In genomic region chr10:31242902-31243301, GRCh38 we compare ENCODE assay signal across 1 cellular context.
TF ChIP-seq lines count a peak whose summit lies in the region.

No MANE protein-coding gene starts in this region.

TF ChIP-seq in HepG2, 621 proteins besides CTCF, POLR2A, EP300 and RAD21 (continued from another document):
- TF ChIP-seq XBP1 (CRISPR knock-in tag; IDR thresholded peaks at IDR 0.05), result no peak
- TF ChIP-seq SALL1 (CRISPR knock-in tag; IDR thresholded peaks at IDR 0.05), result 0 out of 2 replicates have a peak, but pooled peaks have one; percentile 21
- no peak for TF ChIP-seq ZNF230 (CRISPR knock-in tag; IDR thresholded peaks at IDR 0.05)
- peak; percentile 52; the same call in 1 of the 3 replicates for TF ChIP-seq MXI1 (IDR thresholded peaks at IDR 0.05; ENCODE audit: borderline replicate concordance, low read depth, low read length)
- peak; percentile 46; the same call in 1 of the 2 replicates for TF ChIP-seq SAP130 (CRISPR knock-in tag; IDR thresholded peaks at IDR 0.05; ENCODE audit: low read depth)
- TF ChIP-seq, protein P1, sequence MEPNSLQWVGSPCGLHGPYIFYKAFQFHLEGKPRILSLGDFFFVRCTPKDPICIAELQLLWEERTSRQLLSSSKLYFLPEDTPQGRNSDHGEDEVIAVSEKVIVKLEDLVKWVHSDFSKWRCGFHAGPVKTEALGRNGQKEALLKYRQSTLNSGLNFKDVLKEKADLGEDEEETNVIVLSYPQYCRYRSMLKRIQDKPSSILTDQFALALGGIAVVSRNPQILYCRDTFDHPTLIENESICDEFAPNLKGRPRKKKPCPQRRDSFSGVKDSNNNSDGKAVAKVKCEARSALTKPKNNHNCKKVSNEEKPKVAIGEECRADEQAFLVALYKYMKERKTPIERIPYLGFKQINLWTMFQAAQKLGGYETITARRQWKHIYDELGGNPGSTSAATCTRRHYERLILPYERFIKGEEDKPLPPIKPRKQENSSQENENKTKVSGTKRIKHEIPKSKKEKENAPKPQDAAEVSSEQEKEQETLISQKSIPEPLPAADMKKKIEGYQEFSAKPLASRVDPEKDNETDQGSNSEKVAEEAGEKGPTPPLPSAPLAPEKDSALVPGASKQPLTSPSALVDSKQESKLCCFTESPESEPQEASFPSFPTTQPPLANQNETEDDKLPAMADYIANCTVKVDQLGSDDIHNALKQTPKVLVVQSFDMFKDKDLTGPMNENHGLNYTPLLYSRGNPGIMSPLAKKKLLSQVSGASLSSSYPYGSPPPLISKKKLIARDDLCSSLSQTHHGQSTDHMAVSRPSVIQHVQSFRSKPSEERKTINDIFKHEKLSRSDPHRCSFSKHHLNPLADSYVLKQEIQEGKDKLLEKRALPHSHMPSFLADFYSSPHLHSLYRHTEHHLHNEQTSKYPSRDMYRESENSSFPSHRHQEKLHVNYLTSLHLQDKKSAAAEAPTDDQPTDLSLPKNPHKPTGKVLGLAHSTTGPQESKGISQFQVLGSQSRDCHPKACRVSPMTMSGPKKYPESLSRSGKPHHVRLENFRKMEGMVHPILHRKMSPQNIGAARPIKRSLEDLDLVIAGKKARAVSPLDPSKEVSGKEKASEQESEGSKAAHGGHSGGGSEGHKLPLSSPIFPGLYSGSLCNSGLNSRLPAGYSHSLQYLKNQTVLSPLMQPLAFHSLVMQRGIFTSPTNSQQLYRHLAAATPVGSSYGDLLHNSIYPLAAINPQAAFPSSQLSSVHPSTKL (CRISPR knock-in tag; IDR thresholded peaks at IDR 0.05), result peak; percentile 54; the same call in 1 of the 2 replicates
- TF ChIP-seq MIXL1 (CRISPR knock-in tag; IDR thresholded peaks at IDR 0.05), result no peak
- peak; percentile 93 for TF ChIP-seq MAFF (IDR thresholded peaks at IDR 0.05; ENCODE audit: low read depth, low read length)
- TF ChIP-seq CCAR2 (optimal IDR thresholded peaks at IDR 0.05; ENCODE audit: low read depth, low read length), result no peak
- no peak for TF ChIP-seq KLF15 (CRISPR knock-in tag; IDR thresholded peaks at IDR 0.05; ENCODE audit: borderline replicate concordance)
- TF ChIP-seq TCF7 (IDR thresholded peaks at IDR 0.05; ENCODE audit: low read depth), result peak; percentile 74
